9 cellular contexts compared by ENCODE assay signal in genomic region chr9:110638381-110638954, GRCh38. TPM values are rescaled to one million over a fixed set of nuclear protein-coding genes. Genes with fewer than 3 reads are reported as not detected.
DNase-seq lines count a peak whose midpoint lies in the region; ATAC-seq and TF ChIP-seq lines count a peak whose summit lies in the region.
"Had no signal": no experiment of that assay in that cellular context is flagged by ENCODE, and none has a peak within 500 bp of the region (broad histone marks: within the 10 kb centered on the region; RNA-seq: fewer than 3 reads in every experiment).

No MANE protein-coding gene starts in this region.

- peaks cover 23% of the 10 kb centered on the region for H3K4me1 ChIP-seq in ACC112 (ENCODE audit: control insufficient read depth, insufficient read depth, low read length, unreplicated experiment)
- H3K4me1 ChIP-seq in HEK293 (ENCODE audit: control insufficient read depth, insufficient read depth, low read length) = no peaks in the 10 kb centered on the region

- POLR2A ChIA-PET in HEK293 (lab: Yijun Ruan, JAX) = no interaction called here

- peak; percentile 12 for DNase-seq in kidney glomerular epithelial cell (lab: John Stamatoyannopoulos, UW)
- DNase-seq in activated CD4-positive, alpha-beta T cell treated with anti-CD3 and anti-CD28 coated beads for 48 hours = no peak
- no peak for DNase-seq in lower leg skin (ENCODE audit: low spot score in 2 of 2)
- DNase-seq: activated T-cell treated with anti-CD3 and anti-CD28 coated beads, Interleukin-2, amount 50 U/mL, for 1 hour had no signal

- H3K4me3 ChIP-seq in ACC112 (ENCODE audit: low read depth, low read length) (no peak overlapping the region), HEK293 (ENCODE audit: low read depth, low read length) (no peak overlapping the region), lower leg skin (ENCODE audit: low read depth, poor library complexity, severe bottlenecking) (no peak overlapping the region)

- H3K36me3 ChIP-seq in ACC112 (ENCODE audit: insufficient read depth, low read length) = peaks cover 8% of the 10 kb centered on the region; the same call in 1 of the 2 replicates
- no peaks in the 10 kb centered on the region for H3K36me3 ChIP-seq in HEK293 (ENCODE audit: control insufficient read depth in 2 of 2, insufficient read depth in 1 of 2, low read length in 2 of 2)

- no peaks in the 10 kb centered on the region for H3K9me3 ChIP-seq in HEK293 (ENCODE audit: control insufficient read depth, insufficient read depth, low read depth, low read length)

- 41 to 44% methylated on average over 4 of the region's 4 CpGs for WGBS in lower leg skin, 2 donors

- peak overlapping the region; percentile 86 for H2AFZ ChIP-seq in ACC112 (ENCODE audit: low read length, unreplicated experiment)

- no peaks in the 10 kb centered on the region for H3K27me3 ChIP-seq in ACC112 (ENCODE audit: insufficient read depth, low read length)

- H3K79me2 ChIP-seq in ACC112 (ENCODE audit: control insufficient read depth, insufficient read depth, low read length, unreplicated experiment) = no peaks in the 10 kb centered on the region

- CTCF ChIA-PET in HEK293 (lab: Yijun Ruan, JAX) = interaction anchor here (0.9 to 1.4 kb wide), 3 partner anchors 656 to 772 kb away, joined by 3 to 6 read pairs (median 3); no protein-coding TSS in a partner anchor

- H3K27ac ChIP-seq in ACC112 (ENCODE audit: low read depth, low read length) (peak overlapping the region; percentile 56), HEK293 (ENCODE audit: extremely low read depth, low read depth, low read length) (no peak overlapping the region), VCaP (no peak overlapping the region)

- ATAC-seq in GM18870 (IDR thresholded peaks at IDR 0.05; ENCODE audit: unreplicated experiment) (no peak), GM21737 (IDR thresholded peaks at IDR 0.05; ENCODE audit: unreplicated experiment) (no peak)

- no peak for TF ChIP-seq CTCF in HEK293 (tag by site-specific recombination; IDR thresholded peaks at IDR 0.05)
- peak; percentile 86 for TF ChIP-seq CTCF in VCaP (conservative IDR thresholded peaks at IDR 0.05)
- TF ChIP-seq CTCF in lower leg skin (IDR thresholded peaks at IDR 0.05) = no peak

- TF ChIP-seq POLR2A in lower leg skin (IDR thresholded peaks at IDR 0.05) = no peak

- intact Hi-C loops in lower leg skin (cut with DNase I; ENCODE audit: low total_unique reads) = no loop called here

TF ChIP-seq in HEK293, 187 proteins besides CTCF, POLR2A, EP300 and RAD21:
- TF ChIP-seq ZNF677 (tag by site-specific recombination; IDR thresholded peaks at IDR 0.05) = no peak
- no peak for TF ChIP-seq ZNF837 (tag by site-specific recombination; IDR thresholded peaks at IDR 0.05)
- TF ChIP-seq ZNF529 (tag by site-specific recombination; IDR thresholded peaks at IDR 0.05; ENCODE audit: insufficient replicate concordance) = no peak
- TF ChIP-seq ZSCAN5A (tag by site-specific recombination; IDR thresholded peaks at IDR 0.05) = no peak
- TF ChIP-seq ZNF654 (tag by site-specific recombination; IDR thresholded peaks at IDR 0.05; ENCODE audit: low read depth) = peak; percentile 46

RNA-seq across cellular contexts. Expression of gene MUSK, which starts 30.1 kb away (rescaled TPM):
- 1 to 10 TPM in 1 of 4 donors, under 1 TPM in 3; 0.23 to 4.7 (median 0.68) TPM for total RNA-seq in lower leg skin

RNA-seq across cellular contexts. Expression of gene SVEP1, which starts 58.9 kb away (rescaled TPM):
- 10 to 100 TPM; 11.1 to 39.0 (median 14.7) TPM for total RNA-seq in lower leg skin
